ENCODE assay signal across 24 cellular contexts in genomic region chr11:8390851-8391612, GRCh38.
DNase-seq lines count a peak whose midpoint lies in the region; ATAC-seq and TF ChIP-seq lines count a peak whose summit lies in the region.
"Had no signal": no experiment of that assay in that cellular context is flagged by ENCODE, and none has a peak within 500 bp of the region (broad histone marks: within the 10 kb centered on the region; RNA-seq: fewer than 3 reads in every experiment).

No MANE protein-coding gene starts in this region.

- no peak overlapping the region for H4K91ac ChIP-seq in trophoblast cell (ENCODE audit: low read depth, low read length)

- no peak overlapping the region for H3K4ac ChIP-seq in trophoblast cell (ENCODE audit: low read depth, low read length)

- ATAC-seq in activated naive CD4-positive, alpha-beta T cell treated with anti-CD3 and anti-CD28 coated beads, Interleukin-2, amount 50 U/mL, for 72 hours, result no peak
- no peak for ATAC-seq in activated naive CD8-positive, alpha-beta T cell treated with anti-CD3 and anti-CD28 coated beads, Interleukin-2, amount 50 U/mL, for 24 hours
- ATAC-seq: GM12878 had no signal

- H3K36me3 Mint-ChIP-seq in activated naive CD4-positive, alpha-beta T cell treated with anti-CD3 and anti-CD28 coated beads, Interleukin-2, amount 50 U/mL, for 72 hours, result no peaks in the 10 kb centered on the region
- H3K36me3 Mint-ChIP-seq in activated naive CD8-positive, alpha-beta T cell treated with anti-CD3 and anti-CD28 coated beads, Interleukin-2, amount 50 U/mL, for 24 hours (ENCODE audit: low read depth), result no peaks in the 10 kb centered on the region
- H3K36me3 Mint-ChIP-seq: CD14-positive monocyte; CD4-positive, alpha-beta memory T cell; CD4-positive, CD25-positive, alpha-beta regulatory T cell; CD8-positive, alpha-beta memory T cell had no signal

- H2AFZ ChIP-seq in trophoblast cell (ENCODE audit: insufficient read depth, low read length, poor library complexity), result no peak overlapping the region

- no peak overlapping the region for H2BK120ac ChIP-seq in trophoblast cell (ENCODE audit: insufficient read depth, low read length, poor library complexity)

- H3K9me3 ChIP-seq in WERI-Rb-1 (ENCODE audit: severe bottlenecking), result peaks cover 5% of the 10 kb centered on the region
- H3K9me3 ChIP-seq in trophoblast cell (ENCODE audit: insufficient read depth, low read depth, low read length), result no peaks in the 10 kb centered on the region
- H3K9me3 ChIP-seq: BE2C, BLaER1 had no signal

- no peak overlapping the region for H3K27ac Mint-ChIP-seq in activated naive CD4-positive, alpha-beta T cell treated with anti-CD3 and anti-CD28 coated beads, Interleukin-2, amount 50 U/mL, for 72 hours
- no peak overlapping the region for H3K27ac Mint-ChIP-seq in activated naive CD8-positive, alpha-beta T cell treated with anti-CD3 and anti-CD28 coated beads, Interleukin-2, amount 50 U/mL, for 24 hours
- H3K27ac Mint-ChIP-seq: CD4-positive, alpha-beta memory T cell; CD4-positive, CD25-positive, alpha-beta regulatory T cell; CD8-positive, alpha-beta memory T cell had no signal

- no peaks in the 10 kb centered on the region for H3K4me1 Mint-ChIP-seq in activated naive CD8-positive, alpha-beta T cell treated with anti-CD3 and anti-CD28 coated beads, Interleukin-2, amount 50 U/mL, for 24 hours
- H3K4me1 Mint-ChIP-seq: CD14-positive monocyte; CD4-positive, alpha-beta memory T cell; CD4-positive, CD25-positive, alpha-beta regulatory T cell; CD8-positive, alpha-beta memory T cell had no signal

- DNase-seq in H7 (peak; percentile 16), NCI-H82 (lab: John Stamatoyannopoulos, UW) (peak; percentile 85), WERI-Rb-1 (peak; percentile 90), trophoblast cell (no peak)
- DNase-seq in activated naive CD4-positive, alpha-beta T cell treated with anti-CD3 and anti-CD28 coated beads, Interleukin-2, amount 50 U/mL, for 72 hours (ENCODE audit: low spot score in 2 of 2), result no peak
- DNase-seq in activated naive CD8-positive, alpha-beta T cell treated with anti-CD3 and anti-CD28 coated beads, Interleukin-2, amount 50 U/mL, for 24 hours, result no peak
- DNase-seq: 8988T; ACHN; BE2C; C1 segment of cervical spinal cord; CD4-positive, alpha-beta memory T cell; CD4-positive, CD25-positive, alpha-beta regulatory T cell; CD8-positive, alpha-beta memory T cell; COR-L47; DMS 273 treated with DMSO at 0.1 percent for 48 hours; DMS153; DMS53; DMS79; DND-41; EL; GDM1 had no signal

- no peak for TF ChIP-seq CTCF in WERI-Rb-1 (IDR thresholded peaks at IDR 0.05; ENCODE audit: low read depth, low read length)

- H3K27me3 ChIP-seq in H7 (ENCODE audit: control insufficient read depth, insufficient read depth, low read length), result no peaks in the 10 kb centered on the region
- no peaks in the 10 kb centered on the region for H3K27me3 ChIP-seq in WERI-Rb-1 (ENCODE audit: insufficient read depth, low read depth, severe bottlenecking)
- H3K27me3 ChIP-seq in trophoblast cell (ENCODE audit: insufficient read depth, low read length), result no peaks in the 10 kb centered on the region
- H3K27me3 ChIP-seq: BE2C, BLaER1 had no signal

- H3K36me3 ChIP-seq in H7 (replicated peaks; ENCODE audit: control insufficient read depth, insufficient read depth, low read length) (no peaks in the 10 kb centered on the region), WERI-Rb-1 (0 out of 2 replicates have a peak, but pooled peaks cover 1% of the 10 kb centered on the region), trophoblast cell (ENCODE audit: control insufficient read depth in 1 of 2, insufficient read depth in 2 of 2, low read length in 2 of 2) (no peaks in the 10 kb centered on the region)
- H3K36me3 ChIP-seq: BE2C, BLaER1 had no signal

- no peak overlapping the region for H4K12ac ChIP-seq in trophoblast cell (ENCODE audit: low read depth, low read length)

- no peak overlapping the region for H3K14ac ChIP-seq in trophoblast cell (ENCODE audit: low read length)

- no peak overlapping the region for H3K23ac ChIP-seq in trophoblast cell (ENCODE audit: low read length)

- no peak overlapping the region for H2BK12ac ChIP-seq in trophoblast cell (ENCODE audit: low read length)

- no peak overlapping the region for H3K4me2 ChIP-seq in trophoblast cell (ENCODE audit: low read length)
- H3K4me2 ChIP-seq: BLaER1 had no signal

- peak overlapping the region; percentile 81 for H3K27ac ChIP-seq in WERI-Rb-1
- H3K27ac ChIP-seq in trophoblast cell (ENCODE audit: low read depth, low read length), result no peak overlapping the region
- H3K27ac ChIP-seq: BLaER1 had no signal

- WGBS in trophoblast cell (ENCODE audit: extremely low coverage, insufficient coverage, insufficient read length), result no CpG with 5 or more reads among the region's 9 CpGs

- no peaks in the 10 kb centered on the region for H3K27me3 Mint-ChIP-seq in activated naive CD8-positive, alpha-beta T cell treated with anti-CD3 and anti-CD28 coated beads, Interleukin-2, amount 50 U/mL, for 24 hours
- H3K27me3 Mint-ChIP-seq: CD4-positive, CD25-positive, alpha-beta regulatory T cell had no signal

- H3K79me1 ChIP-seq in trophoblast cell (ENCODE audit: low read length), result no peaks in the 10 kb centered on the region

- peaks cover 0 to 6% of the 10 kb centered on the region in 2 experiments for H3K4me1 ChIP-seq in trophoblast cell (ENCODE audit: control insufficient read depth in 1 of 2, insufficient read depth in 2 of 2, low read length in 2 of 2)
- H3K4me1 ChIP-seq: BE2C, BLaER1 had no signal

- no peaks in the 10 kb centered on the region for H3K79me2 ChIP-seq in trophoblast cell (ENCODE audit: control insufficient read depth, insufficient read depth, low read length, poor library complexity)

- peaks cover 0 to 3% of the 10 kb centered on the region in 2 donors for H3K9me3 Mint-ChIP-seq in activated naive CD4-positive, alpha-beta T cell treated with anti-CD3 and anti-CD28 coated beads, Interleukin-2, amount 50 U/mL, for 72 hours
- no peaks in the 10 kb centered on the region for H3K9me3 Mint-ChIP-seq in activated naive CD8-positive, alpha-beta T cell treated with anti-CD3 and anti-CD28 coated beads, Interleukin-2, amount 50 U/mL, for 24 hours
- H3K9me3 Mint-ChIP-seq: CD8-positive, alpha-beta memory T cell had no signal

- H3K18ac ChIP-seq in trophoblast cell (ENCODE audit: low read length), result no peak overlapping the region

- H3K4me3 ChIP-seq in H7 (ENCODE audit: insufficient read depth, low read depth, low read length), result no peak overlapping the region
- no peak overlapping the region for H3K4me3 ChIP-seq in WERI-Rb-1 (ENCODE audit: low read depth, low read length)
- H3K4me3 ChIP-seq in trophoblast cell (ENCODE audit: low read depth, low read length), result no peak overlapping the region
- H3K4me3 ChIP-seq: BLaER1, GM12878 had no signal

- H3K9ac ChIP-seq in trophoblast cell (ENCODE audit: low read length), result no peak overlapping the region
- H3K9ac ChIP-seq: BLaER1 had no signal

- H2AK5ac ChIP-seq in trophoblast cell (ENCODE audit: low read length), result no peak overlapping the region

- no peak overlapping the region for H2BK5ac ChIP-seq in trophoblast cell (ENCODE audit: low read depth, low read length, poor library complexity)

- H3K4me3 Mint-ChIP-seq in activated naive CD8-positive, alpha-beta T cell treated with anti-CD3 and anti-CD28 coated beads, Interleukin-2, amount 50 U/mL, for 24 hours, result no peak overlapping the region
- H3K4me3 Mint-ChIP-seq: CD14-positive monocyte; CD4-positive, alpha-beta memory T cell; CD4-positive, CD25-positive, alpha-beta regulatory T cell; CD8-positive, alpha-beta memory T cell had no signal

- no peak overlapping the region for H4K8ac ChIP-seq in trophoblast cell (ENCODE audit: low read depth, low read length)

Comparison
In these comparisons a context has a peak if more than half of its experiments do, and no peak if none do; other contexts are left out.
1. DNase-seq: peak in H7 (single experiment), NCI-H82 (single experiment) and WERI-Rb-1 (single experiment); none in activated naive CD4-positive, alpha-beta T cell treated with anti-CD3 and anti-CD28 coated beads, Interleukin-2, amount 50 U/mL, for 72 hours (0 of 2), activated naive CD8-positive, alpha-beta T cell treated with anti-CD3 and anti-CD28 coated beads, Interleukin-2, amount 50 U/mL, for 24 hours (single experiment) and trophoblast cell (0 of 2).